In the genomic region with DNA sequence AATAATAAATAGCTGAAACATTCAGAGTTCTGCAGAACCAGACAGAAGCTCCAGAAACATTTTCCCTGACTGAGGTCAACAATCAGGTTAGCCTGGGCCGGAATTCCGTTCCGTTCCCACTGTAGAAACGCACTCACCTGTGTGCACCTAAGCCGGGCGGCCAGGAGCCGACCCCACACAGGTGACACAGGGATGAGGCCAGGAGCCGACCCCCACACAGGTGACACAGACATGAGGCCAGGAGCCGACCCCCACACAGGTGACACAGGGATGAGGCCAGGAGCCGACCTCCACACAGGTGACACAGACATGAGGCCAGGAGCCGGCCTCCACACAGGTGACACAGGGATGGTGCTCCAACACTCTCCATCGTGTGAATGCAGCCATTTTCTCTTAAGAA, we compare ENCODE assay signal across 13 cellular contexts. TPM values are rescaled to one million over a fixed set of nuclear protein-coding genes. Genes with fewer than 3 reads are reported as not detected.
DNase-seq lines count a peak whose midpoint lies in the region; ATAC-seq and TF ChIP-seq lines count a peak whose summit lies in the region.
"Had no signal": no experiment of that assay in that cellular context is flagged by ENCODE, and none has a peak within 500 bp of the region (broad histone marks: within the 10 kb centered on the region; RNA-seq: fewer than 3 reads in every experiment).

No MANE protein-coding gene starts in this region.

- H2AK5ac ChIP-seq in mesenchymal stem cell (ENCODE audit: low read length, severe bottlenecking): no peak overlapping the region

- peak overlapping the region; percentile 21 for H4K8ac ChIP-seq in mesenchymal stem cell (ENCODE audit: low read length)

- H3K23ac ChIP-seq in mesenchymal stem cell (ENCODE audit: low read length in 2 of 2): no peak overlapping the region

- ATAC-seq in GM23338 (peak; percentile 18), GM19023 (IDR thresholded peaks at IDR 0.05; ENCODE audit: unreplicated experiment) (no peak)
- ATAC-seq: GM12878 had no signal

- H3K4me1 ChIP-seq in GM23338 (ENCODE audit: insufficient read depth) (peaks cover 32% of the 10 kb centered on the region), mesenchymal stem cell (ENCODE audit: control insufficient read depth, insufficient read depth, low read depth, low read length) (peaks cover 20% of the 10 kb centered on the region), skeletal muscle satellite cell (ENCODE audit: control insufficient read depth, insufficient read depth, low read length) (peaks cover 39% of the 10 kb centered on the region)

- H3K36me3 Mint-ChIP-seq in GM23338 (ENCODE audit: low read depth): peaks cover 37% of the 10 kb centered on the region
- H3K36me3 Mint-ChIP-seq in brain: peaks cover 56% of the 10 kb centered on the region

- 0 out of 2 replicates have a peak overlapping the region, but pooled peaks have one; percentile 2 for H3K27ac ChIP-seq in GM23338 (ENCODE audit: low read depth)
- peak overlapping the region; percentile 60 for H3K27ac ChIP-seq in mesenchymal stem cell (ENCODE audit: low read length, poor library complexity, severe bottlenecking)

- no peaks in the 10 kb centered on the region for H3K9me3 ChIP-seq in mesenchymal stem cell (ENCODE audit: control insufficient read depth, low read length)
- no peaks in the 10 kb centered on the region for H3K9me3 ChIP-seq in skeletal muscle satellite cell (replicated peaks; ENCODE audit: low read length)

- H3F3A ChIP-seq in GM23338 (replicated peaks; ENCODE audit: low read depth): no peaks in the 10 kb centered on the region

- WGBS in mesenchymal stem cell: 94% methylated on average over 12 of the region's 12 CpGs

- H3K79me2 ChIP-seq in GM23338 (replicated peaks; ENCODE audit: insufficient read depth): peaks cover 97% of the 10 kb centered on the region

- H3K4me1 Mint-ChIP-seq in GM23338: peaks cover 58% of the 10 kb centered on the region
- H3K4me1 Mint-ChIP-seq in brain: peaks cover 85% of the 10 kb centered on the region
- H3K4me1 Mint-ChIP-seq: B cell had no signal

- H2BK12ac ChIP-seq in mesenchymal stem cell (ENCODE audit: low read length in 2 of 2): peak overlapping the region in 1 of 2 experiments; percentile 8

- no peak overlapping the region for H2BK120ac ChIP-seq in mesenchymal stem cell (ENCODE audit: low read depth, low read length)

- no peaks in the 10 kb centered on the region for H3K79me1 ChIP-seq in mesenchymal stem cell (replicated peaks; ENCODE audit: low read length, poor library complexity, severe bottlenecking)

- H3K9ac ChIP-seq in mesenchymal stem cell (ENCODE audit: low read length) (peak overlapping the region; percentile 89), skeletal muscle satellite cell (ENCODE audit: low read depth, low read length) (peak overlapping the region; percentile 75)

- no peak overlapping the region for H3K4ac ChIP-seq in mesenchymal stem cell (ENCODE audit: low read depth in 1 of 2, low read length in 2 of 2)

- no peaks in the 10 kb centered on the region for H3K9me3 Mint-ChIP-seq in GM23338
- peaks cover 0 to 2% (median 0%) of the 10 kb centered on the region in 5 experiments for H3K9me3 Mint-ChIP-seq in brain

- H2BK15ac ChIP-seq in mesenchymal stem cell (ENCODE audit: low read depth, poor library complexity, severe bottlenecking): no peak overlapping the region

- no peaks in the 10 kb centered on the region for H3K27me3 ChIP-seq in GM23338 (ENCODE audit: insufficient read depth)
- no peaks in the 10 kb centered on the region for H3K27me3 ChIP-seq in mesenchymal stem cell (ENCODE audit: control insufficient read depth in 1 of 2, insufficient read depth in 1 of 2, low read length in 2 of 2)
- no peaks in the 10 kb centered on the region for H3K27me3 ChIP-seq in skeletal muscle satellite cell (ENCODE audit: control insufficient read depth, insufficient read depth, low read length)

- peak overlapping the region in 1 of 2 experiments; percentile 23 for H3K14ac ChIP-seq in mesenchymal stem cell (ENCODE audit: low read length in 2 of 2)

- no peak overlapping the region for H4K91ac ChIP-seq in mesenchymal stem cell (ENCODE audit: low read length)

- TF ChIP-seq CTCF in GM23338 (conservative IDR thresholded peaks at IDR 0.05; ENCODE audit: low read depth in 2 of 2): no peak
- TF ChIP-seq CTCF in brain (conservative IDR thresholded peaks at IDR 0.05): no peak

- H3K27ac Mint-ChIP-seq in GM23338: no peak overlapping the region
- peak overlapping the region; percentile 91 to 98 (median 95) for H3K27ac Mint-ChIP-seq in brain
- H3K27ac Mint-ChIP-seq: B cell had no signal

- H4K20me1 ChIP-seq in GM23338 (replicated peaks; ENCODE audit: insufficient read depth): peaks cover 15% of the 10 kb centered on the region; the same call in 1 of the 2 replicates

- H3K4me2 ChIP-seq in GM23338 (peak overlapping the region; percentile 48), mesenchymal stem cell (ENCODE audit: low read length, poor library complexity, severe bottlenecking) (no peak overlapping the region), skeletal muscle satellite cell (ENCODE audit: low read length) (peak overlapping the region; percentile 78)

- no peak overlapping the region for H3K4me3 Mint-ChIP-seq in GM23338
- peak overlapping the region in 4 of 5 experiments; percentile 77 to 82 (median 80) for H3K4me3 Mint-ChIP-seq in brain
- H3K4me3 Mint-ChIP-seq: B cell had no signal

- H3K4me3 ChIP-seq in GM23338 (no peak overlapping the region), mesenchymal stem cell (ENCODE audit: insufficient read depth in 1 of 2, low read depth in 1 of 2, low read length in 2 of 2) (peak overlapping the region in 1 of 2 experiments; percentile 60), skeletal muscle satellite cell (ENCODE audit: low read length) (peak overlapping the region; percentile 51)
- H3K4me3 ChIP-seq: GM12878 had no signal

- no peak overlapping the region for H2BK5ac ChIP-seq in mesenchymal stem cell (ENCODE audit: low read depth, low read length, poor library complexity, severe bottlenecking)

- DNase-seq in GM23338 (ENCODE audit: low spot score) (no peak), mesenchymal stem cell (no peak), midbrain (lab: John Stamatoyannopoulos, UW) (no peak), OCI-M2 (lab: John Stamatoyannopoulos, UW; ENCODE audit: unreplicated experiment) (no peak), HK-2 (ENCODE audit: unreplicated experiment) (no peak)
- DNase-seq: activated CD4-positive, alpha-beta T cell treated with anti-CD3 and anti-CD28 coated beads, Interleukin-2, amount 50 U/mL, for 4 hours; DND-41; T-helper 9 cell had no signal

- H3K27me3 Mint-ChIP-seq in GM23338 (ENCODE audit: insufficient read depth, low read depth, poor library complexity): peaks cover 5% of the 10 kb centered on the region
- no peaks in the 10 kb centered on the region for H3K27me3 Mint-ChIP-seq in brain
- H3K27me3 Mint-ChIP-seq: B cell had no signal

- no peaks in the 10 kb centered on the region for H3K9me2 ChIP-seq in GM23338 (ENCODE audit: insufficient read depth)

- H3K18ac ChIP-seq in mesenchymal stem cell (ENCODE audit: low read depth in 1 of 2, low read length in 2 of 2): no peak overlapping the region

- H2AFZ ChIP-seq in GM23338 (no peak overlapping the region), mesenchymal stem cell (ENCODE audit: low read depth, low read length) (no peak overlapping the region)

- H3K36me3 ChIP-seq in GM23338 (ENCODE audit: insufficient read depth) (no peaks in the 10 kb centered on the region), mesenchymal stem cell (ENCODE audit: control insufficient read depth in 1 of 2, insufficient read depth in 2 of 2, low read depth in 1 of 2, low read length in 2 of 2) (peaks cover 45 to 50% of the 10 kb centered on the region in 2 experiments), skeletal muscle satellite cell (ENCODE audit: insufficient read depth, low read length) (peaks cover 37% of the 10 kb centered on the region)

TF ChIP-seq in GM23338, 12 proteins besides CTCF, POLR2A, EP300 and RAD21 (continues in another document):
- TF ChIP-seq EZH2phosphoT487 (IDR thresholded peaks at IDR 0.05; ENCODE audit: unreplicated experiment): no peak
- no peak for TF ChIP-seq POLR2AphosphoS5 (IDR thresholded peaks at IDR 0.05; ENCODE audit: low read depth)

RNA-seq across cellular contexts. Expression of gene FAT1, which starts 21.9 kb away (rescaled TPM):
- total RNA-seq in GM23338 (2014; rRNA removed; shearing (Covaris generic)): 124 and 137 TPM in 2 replicates
- polyA plus RNA-seq in GM23338 (2016; fragmentation: Nextera tagmentation; extraction: Ambion mirVana) (31.3 and 37.6 TPM in 2 replicates), brain (ENCODE audit: insufficient read depth, low read depth, low replicate concordance) (16.9 TPM)
- polyA plus RNA-seq in mesenchymal stem cell (2013, experiment 1 of 2): 137 TPM
- polyA plus RNA-seq in mesenchymal stem cell (2013, experiment 2 of 2): 119 TPM
- total RNA-seq in skeletal muscle satellite cell (2012; rRNA removed): 100 and 105 TPM in 2 replicates
